Comparison of ENCODE assay signal across 13 cellular contexts in the genomic region with DNA sequence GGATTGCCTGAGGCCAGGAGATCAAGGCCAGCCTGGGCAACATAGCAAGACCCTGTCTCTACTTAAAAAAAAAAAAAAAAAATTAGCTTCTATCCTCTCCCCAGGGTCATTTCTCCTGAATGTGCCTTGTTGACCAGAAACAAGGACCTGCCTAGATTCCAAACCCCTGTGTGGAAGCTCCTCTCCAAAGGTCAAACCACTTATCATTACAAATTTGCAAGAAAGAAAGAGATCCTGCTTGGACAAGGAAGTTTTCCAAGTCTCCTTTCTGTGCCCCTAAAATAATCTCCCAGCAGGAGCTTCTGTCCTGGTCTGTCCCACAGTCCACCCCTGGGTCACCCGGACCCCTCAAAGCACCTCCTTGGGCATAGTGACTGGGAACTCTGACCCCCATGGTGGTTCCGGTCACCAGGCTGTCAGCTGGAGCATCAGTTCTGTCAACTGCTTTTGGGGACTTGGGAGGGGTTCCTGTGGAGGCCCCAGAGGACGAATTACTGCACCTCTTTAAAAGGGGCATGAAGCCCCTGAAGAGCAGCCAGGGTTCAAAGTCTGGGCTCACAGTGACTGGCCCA. TPM values are rescaled to one million over a fixed set of nuclear protein-coding genes. Genes with fewer than 3 reads are reported as not detected.
A peak's percentile ranks its signal among the peaks of the same experiment; 100 is the strongest.
DNase-seq lines count a peak whose midpoint lies in the region; ATAC-seq, FAIRE-seq and TF ChIP-seq lines count a peak whose summit lies in the region.
"Had no signal": no experiment of that assay in that cellular context is flagged by ENCODE, and none has a peak within 500 bp of the region (broad histone marks: within the 10 kb centered on the region; RNA-seq: fewer than 3 reads in every experiment).

No MANE protein-coding gene starts in this region.

- H3F3A ChIP-seq in GM23338 (replicated peaks; ENCODE audit: low read depth) = no peaks in the 10 kb centered on the region

- no peak for FAIRE-seq in HepG2 (lab: Jason Lieb, UNC)

- TF ChIP-seq POLR2A in HepG2 (IDR thresholded peaks at IDR 0.05; ENCODE audit: insufficient read depth in 1 of 2, low read depth in 2 of 2, low read length in 2 of 2) = no peak
- no peak for TF ChIP-seq POLR2A in stomach (IDR thresholded peaks at IDR 0.05)

- H3K36me3 ChIP-seq in GM23338 (ENCODE audit: insufficient read depth) (no peaks in the 10 kb centered on the region), HepG2 (replicated peaks in 1 of 2; ENCODE audit: control insufficient read depth in 1 of 2, insufficient read depth in 2 of 2, low read length in 2 of 2) (peaks cover 17 to 24% of the 10 kb centered on the region in 2 experiments; a peak in 4 of 5 replicates), stomach (no peaks in the 10 kb centered on the region)
- H3K36me3 ChIP-seq in CD8-positive, alpha-beta memory T cell (ENCODE audit: insufficient read depth, low read length) = no peaks in the 10 kb centered on the region

- intact Hi-C loops in HepG2 (cut with micrococcal nuclease; ENCODE audit: unreplicated experiment) (no loop called here), stomach (cut with DNase I; ENCODE audit: low total_unique reads) (no loop called here), sciatic nerve (cut with DNase I) (no loop called here)

- no peaks in the 10 kb centered on the region for H3K9me3 ChIP-seq in HepG2 (ENCODE audit: low read length)
- no peaks in the 10 kb centered on the region for H3K9me3 ChIP-seq in stomach
- no peaks in the 10 kb centered on the region for H3K9me3 ChIP-seq in CD8-positive, alpha-beta memory T cell (ENCODE audit: low read length)

- WGBS in HepG2 (ENCODE audit: low lambda C conversion rate) = 74% methylated on average over 3 of the region's 3 CpGs
- WGBS in stomach, 5 donors = 80 to 90% (median 84%) methylated on average over 3 of the region's 3 CpGs

- DNase-seq in GM23338 (ENCODE audit: low spot score) (no peak), HepG2 (ENCODE audit: low spot score) (no peak), stomach (no peak), NCI-H1436 (lab: John Stamatoyannopoulos, UW) (no peak), sciatic nerve (ENCODE audit: low spot score) (no peak)
- DNase-seq in activated naive CD8-positive, alpha-beta T cell treated with anti-CD3 and anti-CD28 coated beads, Interleukin-2, amount 50 U/mL, for 24 hours = no peak
- DNase-seq in CD8-positive, alpha-beta memory T cell = no peak
- DNase-seq in central memory CD4-positive, alpha-beta T cell = no peak
- DNase-seq: activated T-cell treated with anti-CD3 and anti-CD28 coated beads, Interleukin-2, amount 50 U/mL, for 1 hour; DMS153; foreskin melanocyte; NCI-H2029 treated with DMSO at 0.1 percent for 48 hours; stimulated activated CD4-positive, alpha-beta T cell treated with anti-CD3 and anti-CD28 coated beads, Interleukin-15, amount 100 ng/mL, for 24 hours had no signal

- ATAC-seq in GM23338 = no peak
- no peak for ATAC-seq in activated naive CD8-positive, alpha-beta T cell treated with anti-CD3 and anti-CD28 coated beads, Interleukin-2, amount 50 U/mL, for 24 hours
- ATAC-seq in HepG2 = no peak
- no peak for ATAC-seq in sciatic nerve

- TF ChIP-seq RAD21 in HepG2 (CRISPR knock-in tag; IDR thresholded peaks at IDR 0.05) = no peak

- TF ChIP-seq EP300 in HepG2 (IDR thresholded peaks at IDR 0.05; ENCODE audit: low read depth in 2 of 2, low read length in 2 of 2) (no peak), HepG2 (CRISPR knock-in tag; IDR thresholded peaks at IDR 0.05; ENCODE audit: borderline replicate concordance) (no peak), stomach (IDR thresholded peaks at IDR 0.05) (no peak)

- CTCF ChIA-PET in HepG2 (lab: Yijun Ruan, JAX; ENCODE audit: low intra/inter-chr PET ratio, low total read pairs) = interaction anchor here (2.9 kb wide), 1 partner anchor 29 kb away, joined by 13 read pairs; no protein-coding TSS in a partner anchor
- CTCF ChIA-PET in CD8-positive, alpha-beta memory T cell (lab: Charles Lee) = no interaction called here

- H3K4me1 ChIP-seq in GM23338 (ENCODE audit: insufficient read depth) = peaks cover 62% of the 10 kb centered on the region
- peaks cover 96% of the 10 kb centered on the region for H3K4me1 ChIP-seq in HepG2 (ENCODE audit: insufficient read depth, low read length)
- peaks cover 84 to 100% (median 93%) of the 10 kb centered on the region in 4 donors for H3K4me1 ChIP-seq in stomach
- H3K4me1 ChIP-seq in CD8-positive, alpha-beta memory T cell (ENCODE audit: insufficient read depth, low read length) = peaks cover 56% of the 10 kb centered on the region

- no peak overlapping the region for H3K4me3 Mint-ChIP-seq in GM23338
- no peak overlapping the region for H3K4me3 Mint-ChIP-seq in activated naive CD8-positive, alpha-beta T cell treated with anti-CD3 and anti-CD28 coated beads, Interleukin-2, amount 50 U/mL, for 24 hours
- H3K4me3 Mint-ChIP-seq in CD8-positive, alpha-beta memory T cell = no peak overlapping the region

- H3K27ac Mint-ChIP-seq in GM23338 = no peak overlapping the region; the same call in 1 of the 2 replicates
- peak overlapping the region; percentile 29 for H3K27ac Mint-ChIP-seq in activated naive CD8-positive, alpha-beta T cell treated with anti-CD3 and anti-CD28 coated beads, Interleukin-2, amount 50 U/mL, for 24 hours
- H3K27ac Mint-ChIP-seq in CD8-positive, alpha-beta memory T cell = no peak overlapping the region

- peak overlapping the region; percentile 81 for H3K27ac ChIP-seq in GM23338 (ENCODE audit: low read depth)
- H3K27ac ChIP-seq in HepG2 (ENCODE audit: extremely low read length, insufficient read depth, low read length) = peak overlapping the region; percentile 27
- peak overlapping the region; percentile 49 to 91 (median 85) for H3K27ac ChIP-seq in stomach
- H3K27ac ChIP-seq in CD8-positive, alpha-beta memory T cell (ENCODE audit: low read depth, low read length) = no peak overlapping the region

- H4K20me1 ChIP-seq in GM23338 (replicated peaks; ENCODE audit: insufficient read depth) (peaks cover 70% of the 10 kb centered on the region), HepG2 (ENCODE audit: insufficient read depth, low read length) (peaks cover 26% of the 10 kb centered on the region; the same call in 1 of the 2 replicates)

- no peak overlapping the region for H3K4me2 ChIP-seq in GM23338
- H3K4me2 ChIP-seq in HepG2 (ENCODE audit: low read depth, low read length) = peak overlapping the region; percentile 80; the same call in 1 of the 2 replicates

- no peak overlapping the region for H3K4me3 ChIP-seq in GM23338
- H3K4me3 ChIP-seq in HepG2 (replicated peaks in 1 of 3; ENCODE audit: insufficient read depth in 1 of 3, low read depth in 2 of 3, low read length in 3 of 3) = no peak overlapping the region
- H3K4me3 ChIP-seq in stomach = no peak overlapping the region
- no peak overlapping the region for H3K4me3 ChIP-seq in CD8-positive, alpha-beta memory T cell (ENCODE audit: low read length)

- H3K9me3 Mint-ChIP-seq in GM23338 = no peaks in the 10 kb centered on the region
- H3K9me3 Mint-ChIP-seq in activated naive CD8-positive, alpha-beta T cell treated with anti-CD3 and anti-CD28 coated beads, Interleukin-2, amount 50 U/mL, for 24 hours = no peaks in the 10 kb centered on the region
- H3K9me3 Mint-ChIP-seq in CD8-positive, alpha-beta memory T cell = no peaks in the 10 kb centered on the region

- H3K9ac ChIP-seq in HepG2 (ENCODE audit: insufficient read depth, low read depth, low read length) = no peak overlapping the region

- H3K4me1 Mint-ChIP-seq in GM23338 = peaks cover 87% of the 10 kb centered on the region
- peaks cover 63% of the 10 kb centered on the region for H3K4me1 Mint-ChIP-seq in activated naive CD8-positive, alpha-beta T cell treated with anti-CD3 and anti-CD28 coated beads, Interleukin-2, amount 50 U/mL, for 24 hours
- H3K4me1 Mint-ChIP-seq in CD8-positive, alpha-beta memory T cell = peaks cover 7 to 21% (median 13%) of the 10 kb centered on the region in 3 donors

- H3K27me3 Mint-ChIP-seq in GM23338 (ENCODE audit: insufficient read depth, low read depth, poor library complexity) = peaks cover 18% of the 10 kb centered on the region
- H3K27me3 Mint-ChIP-seq in activated naive CD8-positive, alpha-beta T cell treated with anti-CD3 and anti-CD28 coated beads, Interleukin-2, amount 50 U/mL, for 24 hours = no peaks in the 10 kb centered on the region
- H3K27me3 Mint-ChIP-seq in CD8-positive, alpha-beta memory T cell = peaks cover 2 to 5% of the 10 kb centered on the region in 2 donors

- H3K9me2 ChIP-seq in GM23338 (ENCODE audit: insufficient read depth) = no peaks in the 10 kb centered on the region

- in situ Hi-C loops in HepG2 (cut with HindIII; ENCODE audit: extremely low pct_ligation_motif_present, low pct_unique_long_range_greater_than_20kb) = loop anchor here (5.0 kb wide), 1 partner anchor 37 kb away; a partner anchor contains a TSS

- TF ChIP-seq CTCF in GM23338 (conservative IDR thresholded peaks at IDR 0.05; ENCODE audit: low read depth in 2 of 2) (no peak), HepG2 (CRISPR knock-in tag; IDR thresholded peaks at IDR 0.05) (no peak), stomach (IDR thresholded peaks at IDR 0.05) (no peak)

- H3K79me2 ChIP-seq in GM23338 (replicated peaks; ENCODE audit: insufficient read depth) = peaks cover 100% of the 10 kb centered on the region
- peaks cover 90% of the 10 kb centered on the region for H3K79me2 ChIP-seq in HepG2 (ENCODE audit: insufficient read depth, low read length)

- H3K27me3 ChIP-seq in GM23338 (ENCODE audit: insufficient read depth) (no peaks in the 10 kb centered on the region), HepG2 (ENCODE audit: control insufficient read depth in 1 of 2, insufficient read depth in 2 of 2, low read length in 2 of 2) (no peaks in the 10 kb centered on the region), stomach (no peaks in the 10 kb centered on the region)
- H3K27me3 ChIP-seq in CD8-positive, alpha-beta memory T cell (ENCODE audit: insufficient read depth, low read length, poor library complexity, severe bottlenecking) = no peaks in the 10 kb centered on the region

- POLR2A ChIA-PET in HepG2 (lab: Yijun Ruan, JAX) = interaction anchor here (0.6 to 3.2 kb wide), 8 partner anchors 8 to 549 kb away, joined by 3 to 31 read pairs (median 7); no protein-coding TSS in a partner anchor
- POLR2A ChIA-PET in CD8-positive, alpha-beta memory T cell (lab: Charles Lee) = no interaction called here

- no peak overlapping the region for H2AFZ ChIP-seq in GM23338
- no peak overlapping the region for H2AFZ ChIP-seq in HepG2 (ENCODE audit: low read length)

- BruUV-seq in HepG2 (replicated peaks; lab: Mats Ljungman, UMichigan) = no TSS peak

- peaks cover 7% of the 10 kb centered on the region for H3K36me3 Mint-ChIP-seq in GM23338 (ENCODE audit: low read depth)
- H3K36me3 Mint-ChIP-seq in activated naive CD8-positive, alpha-beta T cell treated with anti-CD3 and anti-CD28 coated beads, Interleukin-2, amount 50 U/mL, for 24 hours (ENCODE audit: low read depth) = no peaks in the 10 kb centered on the region
- H3K36me3 Mint-ChIP-seq in CD8-positive, alpha-beta memory T cell = no peaks in the 10 kb centered on the region

RNA-seq across cellular contexts. Expression of a gene that starts 38.4 kb away (rescaled TPM):
- total RNA-seq in GM23338 (2014; rRNA removed; shearing (Covaris generic)) = 257 and 280 TPM in 2 replicates
- polyA plus RNA-seq in GM23338 (2016; fragmentation: Nextera tagmentation; extraction: Ambion mirVana) (121 and 129 TPM in 2 replicates), HepG2 (2011; rRNA removed) (152 and 162 TPM in 2 replicates), stomach (10 to 100 TPM; 25.7 to 87.7 (median 43.6) TPM)
- total RNA-seq in HepG2 (2016; rRNA removed; fragmentation: Illumina TruSeq; extraction: Trizol) (58.6 and 62.4 TPM in 2 replicates), stomach (100 to 1,000 TPM; 191 to 504 (median 237) TPM), sciatic nerve (216 TPM)
- 9.6 and 10.7 TPM in 2 replicates for total RNA-seq in HepG2 (2016; cell fraction: cytosol; rRNA removed; fragmentation: Illumina TruSeq; extraction: Trizol; ENCODE audit: low read depth)
- 55.0 and 63.6 TPM in 2 replicates for total RNA-seq in HepG2 (2016; cell fraction: insoluble cytoplasmic fraction; rRNA removed; fragmentation: Illumina TruSeq; extraction: Trizol)
- 25.2 and 28.3 TPM in 2 replicates for total RNA-seq in HepG2 (2016; cell fraction: membrane; rRNA removed; fragmentation: Illumina TruSeq; extraction: Trizol)
- total RNA-seq in HepG2 (2016; cell fraction: nucleus; rRNA removed; fragmentation: Illumina TruSeq; extraction: Trizol) = 62.9 and 75.6 TPM in 2 replicates
- 97.7 and 136 TPM in 2 replicates for polyA plus RNA-seq in HepG2 (2011; cell fraction: cytosol; rRNA removed)
- 162 and 195 TPM in 2 replicates for polyA plus RNA-seq in HepG2 (2011; cell fraction: nucleus; rRNA removed)
- 109 and 118 TPM in 2 replicates for polyA plus RNA-seq in HepG2 (2012)
- polyA plus RNA-seq in HepG2 (2016; cell fraction: cytosol; fragmentation: Illumina TruSeq; extraction: Trizol; ENCODE audit: low read depth) = 8.0 and 10.4 TPM in 2 replicates
- polyA plus RNA-seq in HepG2 (2016; cell fraction: insoluble cytoplasmic fraction; fragmentation: Illumina TruSeq; extraction: Trizol; ENCODE audit: low read depth) = 67.9 and 88.1 TPM in 2 replicates
- polyA plus RNA-seq in HepG2 (2016; cell fraction: membrane; fragmentation: Illumina TruSeq; extraction: Trizol; ENCODE audit: low read depth) = 15.3 and 18.8 TPM in 2 replicates
- polyA plus RNA-seq in HepG2 (2016; cell fraction: nucleus; fragmentation: Illumina TruSeq; extraction: Trizol; ENCODE audit: insufficient read depth, low read depth) = 91.6 and 93.8 TPM in 2 replicates
- 144 and 214 TPM in 2 replicates for polyA minus RNA-seq in HepG2 (2011; rRNA and poly(A)+ RNA removed; ENCODE audit: low replicate concordance)
- polyA minus RNA-seq in HepG2 (2011; cell fraction: cytosol; rRNA and poly(A)+ RNA removed) = 167 and 168 TPM in 2 replicates
- polyA minus RNA-seq in HepG2 (2011; cell fraction: nucleus; rRNA and poly(A)+ RNA removed) = 119 and 126 TPM in 2 replicates
- total RNA-seq in CD8-positive, alpha-beta memory T cell = 10 to 100 TPM; 52.7 to 53.3 TPM
- polyA plus RNA-seq in CD8-positive, alpha-beta memory T cell = 47.4 TPM
